Comparison of ENCODE assay signal across 1 cellular context in genomic region chr7:39948932-39949928, GRCh38.
TF ChIP-seq lines count a peak whose summit lies in the region.

No MANE protein-coding gene starts in this region.

TF ChIP-seq in HEK293, 187 proteins besides CTCF, POLR2A, EP300 and RAD21 (continued from another document):
- no peak for TF ChIP-seq ZNF280D (tag by site-specific recombination; IDR thresholded peaks at IDR 0.05)
- peak; percentile 98 for TF ChIP-seq SCRT1 (tag by site-specific recombination; IDR thresholded peaks at IDR 0.05; ENCODE audit: borderline replicate concordance)
- 0 out of 2 replicates have a peak, but pooled peaks have one; percentile 38 for TF ChIP-seq ZNF24 (tag by site-specific recombination; IDR thresholded peaks at IDR 0.05)
- TF ChIP-seq ZNF501 (tag by site-specific recombination; IDR thresholded peaks at IDR 0.05): peak; percentile 85
- 0 out of 2 replicates have a peak, but pooled peaks have one; percentile 32 for TF ChIP-seq ZBTB7A (tag by site-specific recombination; IDR thresholded peaks at IDR 0.05; ENCODE audit: low read depth)
- TF ChIP-seq, protein P1, sequence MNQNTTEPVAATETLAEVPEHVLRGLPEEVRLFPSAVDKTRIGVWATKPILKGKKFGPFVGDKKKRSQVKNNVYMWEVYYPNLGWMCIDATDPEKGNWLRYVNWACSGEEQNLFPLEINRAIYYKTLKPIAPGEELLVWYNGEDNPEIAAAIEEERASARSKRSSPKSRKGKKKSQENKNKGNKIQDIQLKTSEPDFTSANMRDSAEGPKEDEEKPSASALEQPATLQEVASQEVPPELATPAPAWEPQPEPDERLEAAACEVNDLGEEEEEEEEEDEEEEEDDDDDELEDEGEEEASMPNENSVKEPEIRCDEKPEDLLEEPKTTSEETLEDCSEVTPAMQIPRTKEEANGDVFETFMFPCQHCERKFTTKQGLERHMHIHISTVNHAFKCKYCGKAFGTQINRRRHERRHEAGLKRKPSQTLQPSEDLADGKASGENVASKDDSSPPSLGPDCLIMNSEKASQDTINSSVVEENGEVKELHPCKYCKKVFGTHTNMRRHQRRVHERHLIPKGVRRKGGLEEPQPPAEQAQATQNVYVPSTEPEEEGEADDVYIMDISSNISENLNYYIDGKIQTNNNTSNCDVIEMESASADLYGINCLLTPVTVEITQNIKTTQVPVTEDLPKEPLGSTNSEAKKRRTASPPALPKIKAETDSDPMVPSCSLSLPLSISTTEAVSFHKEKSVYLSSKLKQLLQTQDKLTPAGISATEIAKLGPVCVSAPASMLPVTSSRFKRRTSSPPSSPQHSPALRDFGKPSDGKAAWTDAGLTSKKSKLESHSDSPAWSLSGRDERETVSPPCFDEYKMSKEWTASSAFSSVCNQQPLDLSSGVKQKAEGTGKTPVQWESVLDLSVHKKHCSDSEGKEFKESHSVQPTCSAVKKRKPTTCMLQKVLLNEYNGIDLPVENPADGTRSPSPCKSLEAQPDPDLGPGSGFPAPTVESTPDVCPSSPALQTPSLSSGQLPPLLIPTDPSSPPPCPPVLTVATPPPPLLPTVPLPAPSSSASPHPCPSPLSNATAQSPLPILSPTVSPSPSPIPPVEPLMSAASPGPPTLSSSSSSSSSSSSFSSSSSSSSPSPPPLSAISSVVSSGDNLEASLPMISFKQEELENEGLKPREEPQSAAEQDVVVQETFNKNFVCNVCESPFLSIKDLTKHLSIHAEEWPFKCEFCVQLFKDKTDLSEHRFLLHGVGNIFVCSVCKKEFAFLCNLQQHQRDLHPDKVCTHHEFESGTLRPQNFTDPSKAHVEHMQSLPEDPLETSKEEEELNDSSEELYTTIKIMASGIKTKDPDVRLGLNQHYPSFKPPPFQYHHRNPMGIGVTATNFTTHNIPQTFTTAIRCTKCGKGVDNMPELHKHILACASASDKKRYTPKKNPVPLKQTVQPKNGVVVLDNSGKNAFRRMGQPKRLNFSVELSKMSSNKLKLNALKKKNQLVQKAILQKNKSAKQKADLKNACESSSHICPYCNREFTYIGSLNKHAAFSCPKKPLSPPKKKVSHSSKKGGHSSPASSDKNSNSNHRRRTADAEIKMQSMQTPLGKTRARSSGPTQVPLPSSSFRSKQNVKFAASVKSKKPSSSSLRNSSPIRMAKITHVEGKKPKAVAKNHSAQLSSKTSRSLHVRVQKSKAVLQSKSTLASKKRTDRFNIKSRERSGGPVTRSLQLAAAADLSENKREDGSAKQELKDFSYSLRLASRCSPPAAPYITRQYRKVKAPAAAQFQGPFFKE (tag by site-specific recombination; IDR thresholded peaks at IDR 0.05; ENCODE audit: borderline replicate concordance): no peak
- TF ChIP-seq ZFP37 (tag by site-specific recombination; IDR thresholded peaks at IDR 0.05): 0 out of 2 replicates have a peak, but pooled peaks have one; percentile 43
- no peak for TF ChIP-seq ZNF214 (tag by site-specific recombination; IDR thresholded peaks at IDR 0.05; ENCODE audit: borderline replicate concordance)
- TF ChIP-seq KLF1 (tag by site-specific recombination; IDR thresholded peaks at IDR 0.05): peak; percentile 20; the same call in 1 of the 2 replicates
- TF ChIP-seq SP3 (tag by site-specific recombination; IDR thresholded peaks at IDR 0.05): peak; percentile 67
- TF ChIP-seq ZSCAN30 (tag by site-specific recombination; IDR thresholded peaks at IDR 0.05): 0 out of 2 replicates have a peak, but pooled peaks have one; percentile 37
- peak; percentile 76 for TF ChIP-seq ZNF629 (tag by site-specific recombination; IDR thresholded peaks at IDR 0.05)
- TF ChIP-seq ZNF324 (tag by site-specific recombination; IDR thresholded peaks at IDR 0.05): 0 out of 2 replicates have a peak, but pooled peaks have one; percentile 17
- TF ChIP-seq ZNF518A (tag by site-specific recombination; conservative IDR thresholded peaks at IDR 0.05; ENCODE audit: low read depth): peak; percentile 67; the same call in 1 of the 2 replicates
- peak; percentile 93 for TF ChIP-seq ZNF341 (tag by site-specific recombination; IDR thresholded peaks at IDR 0.05; ENCODE audit: low read depth)
- TF ChIP-seq, protein P2, sequence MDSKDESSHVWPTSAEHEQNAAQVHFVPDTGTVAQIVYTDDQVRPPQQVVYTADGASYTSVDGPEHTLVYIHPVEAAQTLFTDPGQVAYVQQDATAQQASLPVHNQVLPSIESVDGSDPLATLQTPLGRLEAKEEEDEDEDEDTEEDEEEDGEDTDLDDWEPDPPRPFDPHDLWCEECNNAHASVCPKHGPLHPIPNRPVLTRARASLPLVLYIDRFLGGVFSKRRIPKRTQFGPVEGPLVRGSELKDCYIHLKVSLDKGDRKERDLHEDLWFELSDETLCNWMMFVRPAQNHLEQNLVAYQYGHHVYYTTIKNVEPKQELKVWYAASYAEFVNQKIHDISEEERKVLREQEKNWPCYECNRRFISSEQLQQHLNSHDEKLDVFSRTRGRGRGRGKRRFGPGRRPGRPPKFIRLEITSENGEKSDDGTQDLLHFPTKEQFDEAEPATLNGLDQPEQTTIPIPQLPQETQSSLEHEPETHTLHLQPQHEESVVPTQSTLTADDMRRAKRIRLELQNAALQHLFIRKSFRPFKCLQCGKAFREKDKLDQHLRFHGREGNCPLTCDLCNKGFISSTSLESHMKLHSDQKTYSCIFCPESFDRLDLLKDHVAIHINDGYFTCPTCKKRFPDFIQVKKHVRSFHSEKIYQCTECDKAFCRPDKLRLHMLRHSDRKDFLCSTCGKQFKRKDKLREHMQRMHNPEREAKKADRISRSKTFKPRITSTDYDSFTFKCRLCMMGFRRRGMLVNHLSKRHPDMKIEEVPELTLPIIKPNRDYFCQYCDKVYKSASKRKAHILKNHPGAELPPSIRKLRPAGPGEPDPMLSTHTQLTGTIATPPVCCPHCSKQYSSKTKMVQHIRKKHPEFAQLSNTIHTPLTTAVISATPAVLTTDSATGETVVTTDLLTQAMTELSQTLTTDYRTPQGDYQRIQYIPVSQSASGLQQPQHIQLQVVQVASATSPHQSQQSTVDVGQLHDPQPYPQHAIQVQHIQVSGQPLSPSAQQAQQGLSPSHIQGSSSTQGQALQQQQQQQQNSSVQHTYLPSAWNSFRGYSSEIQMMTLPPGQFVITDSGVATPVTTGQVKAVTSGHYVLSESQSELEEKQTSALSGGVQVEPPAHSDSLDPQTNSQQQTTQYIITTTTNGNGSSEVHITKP (tag by site-specific recombination; IDR thresholded peaks at IDR 0.05): 0 out of 2 replicates have a peak, but pooled peaks have one; percentile 55
- TF ChIP-seq KLF9 (tag by site-specific recombination; IDR thresholded peaks at IDR 0.05; ENCODE audit: low read depth): 0 out of 2 replicates have a peak, but pooled peaks have one; percentile 35
- TF ChIP-seq, protein P3, sequence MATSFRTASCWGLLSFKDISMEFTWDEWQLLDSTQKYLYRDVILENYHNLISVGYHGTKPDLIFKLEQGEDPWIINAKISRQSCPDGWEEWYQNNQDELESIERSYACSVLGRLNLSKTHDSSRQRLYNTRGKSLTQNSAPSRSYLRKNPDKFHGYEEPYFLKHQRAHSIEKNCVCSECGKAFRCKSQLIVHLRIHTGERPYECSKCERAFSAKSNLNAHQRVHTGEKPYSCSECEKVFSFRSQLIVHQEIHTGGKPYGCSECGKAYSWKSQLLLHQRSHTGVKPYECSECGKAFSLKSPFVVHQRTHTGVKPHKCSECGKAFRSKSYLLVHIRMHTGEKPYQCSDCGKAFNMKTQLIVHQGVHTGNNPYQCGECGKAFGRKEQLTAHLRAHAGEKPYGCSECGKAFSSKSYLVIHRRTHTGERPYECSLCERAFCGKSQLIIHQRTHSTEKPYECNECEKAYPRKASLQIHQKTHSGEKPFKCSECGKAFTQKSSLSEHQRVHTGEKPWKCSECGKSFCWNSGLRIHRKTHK (tag by site-specific recombination; IDR thresholded peaks at IDR 0.05): no peak
TF ChIP-seq in HEK293: peak in this region for 39.
